In the genomic region with DNA sequence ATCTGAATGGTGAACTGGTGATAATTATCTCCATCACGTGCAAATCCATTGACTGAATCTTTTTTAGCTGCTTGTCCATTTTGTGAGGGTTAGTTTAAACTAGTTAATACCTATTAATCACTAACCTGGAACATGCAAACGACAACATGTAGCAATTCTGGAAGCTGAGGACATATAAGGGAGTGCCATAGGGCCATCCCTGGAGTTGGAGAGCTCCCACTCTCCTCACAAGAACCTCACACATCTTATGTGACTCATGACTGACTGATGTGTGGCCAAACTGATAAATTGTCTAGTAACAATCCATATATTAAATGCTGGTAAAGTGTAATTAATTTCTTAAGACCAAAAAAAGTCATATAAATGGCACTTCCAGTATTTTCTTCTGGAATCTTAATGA, we compare ENCODE assay signal across 17 cellular contexts.
"Had no signal": no experiment of that assay in that cellular context is flagged by ENCODE, and none has a peak within 500 bp of the region (broad histone marks: within the 10 kb centered on the region; RNA-seq: fewer than 3 reads in every experiment).

No MANE protein-coding gene starts in this region.

- H3K27me3 Mint-ChIP-seq: central memory CD8-positive, alpha-beta T cell; stimulated activated naive B cell treated with anti-CD40 and anti-IgM and Interleukin-4, amounts not matched to agents 10 μg/mL and 1 μg/mL and 100 μg/mL, for 72 hours had no signal

- H3K4me3 Mint-ChIP-seq: central memory CD8-positive, alpha-beta T cell; nephron; stimulated activated naive B cell treated with anti-CD40 and anti-IgM and Interleukin-4, amounts not matched to agents 10 μg/mL and 1 μg/mL and 100 μg/mL, for 72 hours had no signal

- H3K36me3 Mint-ChIP-seq: stimulated activated naive B cell treated with anti-CD40 and anti-IgM and Interleukin-4, amounts not matched to agents 10 μg/mL and 1 μg/mL and 100 μg/mL, for 72 hours had no signal

- H3K27ac Mint-ChIP-seq: stimulated activated naive B cell treated with anti-CD40 and anti-IgM and Interleukin-4, amounts not matched to agents 10 μg/mL and 1 μg/mL and 100 μg/mL, for 72 hours had no signal

- H3K27ac ChIP-seq: epithelial cell of prostate had no signal

- H3K4me3 ChIP-seq: adrenal gland, coronary artery, skin epidermis, tibial nerve, uterus had no signal

- H3K27me3 ChIP-seq: adrenal gland, tibial nerve, uterus had no signal

- H3K4me1 Mint-ChIP-seq: central memory CD8-positive, alpha-beta T cell had no signal

- H3K9me3 Mint-ChIP-seq: central memory CD8-positive, alpha-beta T cell; nephron; stimulated activated naive B cell treated with anti-CD40 and anti-IgM and Interleukin-4, amounts not matched to agents 10 μg/mL and 1 μg/mL and 100 μg/mL, for 72 hours had no signal

- H3K36me3 ChIP-seq: adrenal gland, tibial nerve, uterus had no signal

- DNase-seq: activated CD4-positive, alpha-beta T cell treated with anti-CD3 and anti-CD28 coated beads for 1 hour; activated CD4-positive, alpha-beta T cell treated with anti-CD3 and anti-CD28 coated beads, Interleukin-2, amount 50 U/mL, for 48 hours; activated naive CD4-positive, alpha-beta T cell treated with anti-CD3 and anti-CD28 coated beads, Interleukin-2, amount 50 U/mL, for 16 hours; activated T-cell treated with anti-CD3 and anti-CD28 coated beads, Interleukin-2, amount 50 U/mL, for 1 hour; adrenal gland; effector CD4-positive, alpha-beta T cell; kidney; stimulated activated CD4-positive, alpha-beta T cell treated with anti-CD3 and anti-CD28 coated beads, Interleukin-15, amount 100 ng/mL, for 24 hours; stimulated activated CD4-positive, alpha-beta T cell treated with anti-CD3 and anti-CD28 coated beads, Interleukin-4, amount 100 ng/mL, for 1 hour; stimulated activated naive B cell treated with anti-CD40 and anti-IgM and Interleukin-4, amounts not matched to agents 10 μg/mL and 1 μg/mL and 100 μg/mL, for 72 hours; uterus had no signal

- H3K9me3 ChIP-seq: adrenal gland, tibial nerve, uterus had no signal
